8 cellular contexts compared by ENCODE assay signal in genomic region chr7:44341399-44341798, GRCh38. TPM values are rescaled to one million over a fixed set of nuclear protein-coding genes. Genes with fewer than 3 reads are reported as not detected.
"Had no signal": no experiment of that assay in that cellular context is flagged by ENCODE, and none has a peak within 500 bp of the region (broad histone marks: within the 10 kb centered on the region; RNA-seq: fewer than 3 reads in every experiment).

No MANE protein-coding gene starts in this region.

- DNase-seq: Karpas-422, Kasumi-1, KBM-7, KG1 had no signal

- H3K4me2 ChIP-seq: KMS-11 had no signal

- FAIRE-seq: HTR-8/SVneo had no signal

- H3K27ac ChIP-seq: HL-60, KMS-11 had no signal

- H3K9ac ChIP-seq: KMS-11 had no signal

RNA-seq across cellular contexts. Expression of gene CAMK2B, which starts 16.0 kb away (rescaled TPM):
- polyA plus RNA-seq: IgD-negative memory B cell had no signal
